In genomic region chr15:89665449-89666146, GRCh38 we compare ENCODE assay signal across 9 cellular contexts. TPM values are rescaled to one million over a fixed set of nuclear protein-coding genes. Genes with fewer than 3 reads are reported as not detected.
DNase-seq lines count a peak whose midpoint lies in the region; ATAC-seq and TF ChIP-seq lines count a peak whose summit lies in the region.
"Had no signal": no experiment of that assay in that cellular context is flagged by ENCODE, and none has a peak within 500 bp of the region (broad histone marks: within the 10 kb centered on the region; RNA-seq: fewer than 3 reads in every experiment).

No MANE protein-coding gene starts in this region.

- H3K4me3 Mint-ChIP-seq in mesothelial cell of epicardium, result peak overlapping the region; percentile 49

- H3K9me3 ChIP-seq in vagina, result no peaks in the 10 kb centered on the region

- H3K4me3 ChIP-seq in epithelial cell of esophagus (ENCODE audit: low read length) (peak overlapping the region; percentile 34), vagina (peak overlapping the region; percentile 38 to 60)

- H3K4me1 ChIP-seq in vagina, result peaks cover 17% of the 10 kb centered on the region

- DNase-seq in activated CD4-positive, alpha-beta T cell treated with anti-CD3 and anti-CD28 coated beads, Interleukin-2, amount 50 U/mL, for 48 hours, result peak; percentile 18 to 30
- DNase-seq in activated CD4-positive, alpha-beta T cell treated with anti-CD3 and anti-CD28 coated beads for 1 hour, result no peak
- DNase-seq in epithelial cell of esophagus (ENCODE audit: low read depth) (peak; percentile 41), mesothelial cell of epicardium (ENCODE audit: low spot score in 2 of 2, unreplicated experiment in 2 of 2) (peak in 1 of 2 experiments; percentile 68), vagina (ENCODE audit: extremely low spot score in 2 of 2) (peak in 1 of 2 donors; percentile 64), NCI-H128 (lab: John Stamatoyannopoulos, UW; ENCODE audit: unreplicated experiment) (no peak)
- DNase-seq: DND-41 had no signal

- no peaks in the 10 kb centered on the region for H3K27me3 ChIP-seq in vagina

- no peak overlapping the region for H3K27ac Mint-ChIP-seq in mesothelial cell of epicardium

- H3K27me3 Mint-ChIP-seq in mesothelial cell of epicardium (ENCODE audit: low read depth), result peaks cover 3% of the 10 kb centered on the region

- peaks cover 11% of the 10 kb centered on the region for H3K4me1 Mint-ChIP-seq in mesothelial cell of epicardium

- no peaks in the 10 kb centered on the region for H3K9me3 Mint-ChIP-seq in mesothelial cell of epicardium

- TF ChIP-seq POLR2A in vagina (IDR thresholded peaks at IDR 0.05), result no peak

- no peaks in the 10 kb centered on the region for H3K36me3 ChIP-seq in vagina

- peak overlapping the region; percentile 81 for H3K27ac ChIP-seq in vagina

- TF ChIP-seq CTCF in epithelial cell of esophagus (IDR thresholded peaks at IDR 0.05; ENCODE audit: insufficient read depth, low read depth, low read length, missing control alignments), result no peak
- no peak for TF ChIP-seq CTCF in mesothelial cell of epicardium (IDR thresholded peaks at IDR 0.05; ENCODE audit: unreplicated experiment)
- TF ChIP-seq CTCF in vagina (IDR thresholded peaks at IDR 0.05), result no peak

- H3K36me3 Mint-ChIP-seq in mesothelial cell of epicardium, result no peaks in the 10 kb centered on the region

- ATAC-seq in HG02973 (IDR thresholded peaks at IDR 0.05; ENCODE audit: unreplicated experiment), result no peak

- intact Hi-C loops in vagina (cut with DNase I), result no loop called here

TF ChIP-seq in PFSK-1, 5 proteins besides CTCF, POLR2A, EP300 and RAD21:
- TF ChIP-seq POLR2AphosphoS5 (IDR thresholded peaks at IDR 0.05; ENCODE audit: low read depth, low read length), result no peak
- TF ChIP-seq TAF1 (IDR thresholded peaks at IDR 0.05; ENCODE audit: borderline replicate concordance, insufficient read depth, low read length), result 0 out of 2 replicates have a peak, but pooled peaks have one; percentile 33

RNA-seq across cellular contexts. Expression of gene KIF7, which starts 10.3 kb away (rescaled TPM):
- 7.1 TPM for polyA plus RNA-seq in PFSK-1 (2012; ENCODE audit: insufficient read length, low read depth)
- total RNA-seq in mesothelial cell of epicardium, result 26.5 to 30.1 TPM (median 26.6 TPM) in 3 replicates
- 7.9 TPM for total RNA-seq in vagina

RNA-seq across cellular contexts. Expression of gene PLIN1, which starts 13.6 kb away (rescaled TPM):
- polyA plus RNA-seq in PFSK-1 (2012; ENCODE audit: insufficient read length, low read depth), result not detected
- total RNA-seq in mesothelial cell of epicardium, result 0.27 to 0.58 TPM (median 0.31 TPM) in 3 replicates
- 53.3 TPM for total RNA-seq in vagina

RNA-seq across cellular contexts. Expression of gene PEX11A, which starts 25.0 kb away (rescaled TPM):
- not detected for polyA plus RNA-seq in PFSK-1 (2012; ENCODE audit: insufficient read length, low read depth)
- total RNA-seq in mesothelial cell of epicardium (6.3 to 7.3 TPM (median 6.5 TPM) in 3 replicates), vagina (4.7 TPM)

RNA-seq across cellular contexts. Expression of gene WDR93, which starts 25.0 kb away (rescaled TPM):
- polyA plus RNA-seq in PFSK-1 (2012; ENCODE audit: insufficient read length, low read depth), result not detected
- total RNA-seq in mesothelial cell of epicardium (0.34 to 0.54 TPM (median 0.40 TPM) in 3 replicates), vagina (not detected)

Comparison
In these comparisons a context has a peak if more than half of its experiments do, and no peak if none do; other contexts are left out.
1. DNase-seq: peak in activated CD4-positive, alpha-beta T cell treated with anti-CD3 and anti-CD28 coated beads, Interleukin-2, amount 50 U/mL, for 48 hours (2 of 2) and epithelial cell of esophagus (single experiment); none in activated CD4-positive, alpha-beta T cell treated with anti-CD3 and anti-CD28 coated beads for 1 hour (single experiment) and NCI-H128 (single experiment).
2. RNA of gene PLIN1, which starts 13.6 kb away (total RNA-seq): 53.3 TPM in vagina (single experiment); 0.27 to 0.58 TPM in mesothelial cell of epicardium; every median in the first group is over 10 times any median in the second.